21 cellular contexts compared by ENCODE assay signal in genomic region chr10:86962136-86962980, GRCh38. TPM values are rescaled to one million over a fixed set of nuclear protein-coding genes. Genes with fewer than 3 reads are reported as not detected.
DNase-seq lines count a peak whose midpoint lies in the region; ATAC-seq and TF ChIP-seq lines count a peak whose summit lies in the region.
"Had no signal": no experiment of that assay in that cellular context is flagged by ENCODE, and none has a peak within 500 bp of the region (broad histone marks: within the 10 kb centered on the region; RNA-seq: fewer than 3 reads in every experiment).

No MANE protein-coding gene starts in this region.

- no peak overlapping the region for H2AFZ ChIP-seq in OCI-LY3 (ENCODE audit: low read depth, low read length)

- H3K9me3 ChIP-seq in right atrium auricular region (no peaks in the 10 kb centered on the region), OCI-LY3 (ENCODE audit: insufficient read depth, low read length) (no peaks in the 10 kb centered on the region)
- H3K9me3 ChIP-seq: neutrophil, thyroid gland had no signal

- ATAC-seq in left cardiac atrium: no peak
- no peak for ATAC-seq in HG03442 (IDR thresholded peaks at IDR 0.05; ENCODE audit: unreplicated experiment)
- ATAC-seq in GM19467 (IDR thresholded peaks at IDR 0.05; ENCODE audit: unreplicated experiment): no peak
- ATAC-seq: left colon; SK-N-SH treated with all-trans-retinoic acid at 6 μM for 48 hours; stimulated activated memory B cell treated with anti-CD40 and anti-IgM and Interleukin-4, amounts not matched to agents 10 μg/mL and 1 μg/mL and 100 μg/mL, for 72 hours had no signal

- H3K36me3 ChIP-seq in right atrium auricular region (no peaks in the 10 kb centered on the region), OCI-LY3 (replicated peaks; ENCODE audit: low read depth, low read length) (peaks cover 14% of the 10 kb centered on the region)
- H3K36me3 ChIP-seq: neutrophil, thyroid gland had no signal

- H4K20me1 ChIP-seq in OCI-LY3 (ENCODE audit: insufficient read depth, low read length): no peaks in the 10 kb centered on the region

- intact Hi-C loops in left cardiac atrium (cut with DNase I): no loop called here

- peaks cover 38% of the 10 kb centered on the region for H3K79me2 ChIP-seq in OCI-LY3 (ENCODE audit: low read length)

- H3K27ac Mint-ChIP-seq in neural crest cell (ENCODE audit: unreplicated experiment): peak overlapping the region; percentile 88
- H3K27ac Mint-ChIP-seq: stimulated activated memory B cell treated with anti-CD40 and anti-IgM and Interleukin-4, amounts not matched to agents 10 μg/mL and 1 μg/mL and 100 μg/mL, for 72 hours had no signal

- no peaks in the 10 kb centered on the region for H3K36me3 Mint-ChIP-seq in neural crest cell (ENCODE audit: low read depth)
- H3K36me3 Mint-ChIP-seq: stimulated activated memory B cell treated with anti-CD40 and anti-IgM and Interleukin-4, amounts not matched to agents 10 μg/mL and 1 μg/mL and 100 μg/mL, for 72 hours had no signal

- peak overlapping the region; percentile 53 for H3K4me2 ChIP-seq in OCI-LY3 (ENCODE audit: low read length)

- H3K9ac ChIP-seq in OCI-LY3 (ENCODE audit: low read length): peak overlapping the region; percentile 100

- no peaks in the 10 kb centered on the region for H3K27me3 Mint-ChIP-seq in neural crest cell (ENCODE audit: low read depth)

- no peaks in the 10 kb centered on the region for H3K9me3 Mint-ChIP-seq in neural crest cell
- H3K9me3 Mint-ChIP-seq: stimulated activated memory B cell treated with anti-CD40 and anti-IgM and Interleukin-4, amounts not matched to agents 10 μg/mL and 1 μg/mL and 100 μg/mL, for 72 hours had no signal

- TF ChIP-seq CTCF in right atrium auricular region (IDR thresholded peaks at IDR 0.05): no peak
- no peak for TF ChIP-seq CTCF in OCI-LY3 (IDR thresholded peaks at IDR 0.05; ENCODE audit: low read depth, low read length)
- TF ChIP-seq CTCF in neural crest cell (conservative IDR thresholded peaks at IDR 0.05): no peak

- DNase-seq in right atrium auricular region (ENCODE audit: low spot score): peak; percentile 18
- no peak for DNase-seq in left cardiac atrium
- DNase-seq in neural crest cell (ENCODE audit: low read depth, low spot score): no peak
- peak; percentile 42 for DNase-seq in ureter (ENCODE audit: low spot score)
- DNase-seq in NCI-H526 treated with DMSO at 0.1 percent for 48 hours (lab: John Stamatoyannopoulos, UW): no peak
- DNase-seq: activated CD4-positive, CD25-positive, alpha-beta regulatory T cell; activated gamma-delta T cell; AML-193; Kasumi-1; NCI-H1105; NCI-H526; thyroid gland had no signal

- peaks cover 31% of the 10 kb centered on the region for H3K4me1 Mint-ChIP-seq in neural crest cell

- no peak overlapping the region for H3K4me3 Mint-ChIP-seq in neural crest cell
- H3K4me3 Mint-ChIP-seq: stimulated activated memory B cell treated with anti-CD40 and anti-IgM and Interleukin-4, amounts not matched to agents 10 μg/mL and 1 μg/mL and 100 μg/mL, for 72 hours had no signal

- H3K27me3 ChIP-seq in right atrium auricular region: no peaks in the 10 kb centered on the region
- no peaks in the 10 kb centered on the region for H3K27me3 ChIP-seq in OCI-LY3 (ENCODE audit: low read depth, low read length)
- H3K27me3 ChIP-seq: thyroid gland had no signal

- H3K27ac ChIP-seq in right atrium auricular region (no peak overlapping the region), OCI-LY3 (ENCODE audit: low read length) (peak overlapping the region; percentile 100)
- H3K27ac ChIP-seq: neutrophil, thyroid gland had no signal

- H3K4me3 ChIP-seq in right atrium auricular region: no peak overlapping the region
- no peak overlapping the region for H3K4me3 ChIP-seq in OCI-LY3 (ENCODE audit: low read length)
- H3K4me3 ChIP-seq: thyroid gland had no signal

- H3K4me1 ChIP-seq in right atrium auricular region (peaks cover 0 to 63% of the 10 kb centered on the region in 2 donors), OCI-LY3 (ENCODE audit: low read length) (peaks cover 82% of the 10 kb centered on the region)

RNA-seq across cellular contexts. Expression of gene SNCG, which starts 4.0 kb away (rescaled TPM):
- 10 to 100 TPM; 20.9 to 33.8 TPM for total RNA-seq in right atrium auricular region
- 10 to 100 TPM; 27.8 to 51.0 TPM for total RNA-seq in left cardiac atrium
- total RNA-seq in neural crest cell: 7.8 and 8.2 TPM in 2 replicates
- 706 TPM for total RNA-seq in ureter
- total RNA-seq: activated CD8-positive, alpha-beta memory T cell treated with anti-CD3 and anti-CD28 coated beads for 36 hours had no signal

RNA-seq across cellular contexts. Expression of gene MMRN2, which starts 4.9 kb away (rescaled TPM):
- total RNA-seq in right atrium auricular region (10 to 100 TPM; 57.0 to 81.3 TPM), left cardiac atrium (10 to 100 TPM; 38.6 to 62.1 TPM), neural crest cell (0.27 and 0.40 TPM in 2 replicates), ureter (99.0 TPM)
- total RNA-seq: activated CD8-positive, alpha-beta memory T cell treated with anti-CD3 and anti-CD28 coated beads for 36 hours had no signal

RNA-seq across cellular contexts. Expression of gene ADIRF, which starts 5.9 kb away (rescaled TPM):
- total RNA-seq in right atrium auricular region (100 to 1,000 TPM in 1 of 2 donors, 10 to 100 TPM in 1; 67.8 to 195 TPM), left cardiac atrium (100 to 1,000 TPM; 143 to 269 TPM), neural crest cell (not detected in 2 replicates), ureter (790 TPM)
- total RNA-seq: activated CD8-positive, alpha-beta memory T cell treated with anti-CD3 and anti-CD28 coated beads for 36 hours; Daoy had no signal

RNA-seq across cellular contexts. Expression of gene FAM25A, which starts 57.7 kb away (rescaled TPM):
- total RNA-seq in right atrium auricular region: not detected
- not detected for total RNA-seq in left cardiac atrium
- not detected in 2 replicates for total RNA-seq in neural crest cell
- not detected for total RNA-seq in ureter
- total RNA-seq: activated CD8-positive, alpha-beta memory T cell treated with anti-CD3 and anti-CD28 coated beads for 36 hours; Daoy; left colon; thyroid gland had no signal

Comparison
In these comparisons a context has a peak if more than half of its experiments do, and no peak if none do; other contexts are left out.
1. DNase-seq: peak in right atrium auricular region (single experiment) and ureter (single experiment); none in left cardiac atrium (single experiment), neural crest cell (single experiment) and NCI-H526 treated with DMSO at 0.1 percent for 48 hours (single experiment).
2. RNA of gene SNCG, which starts 4.0 kb away (total RNA-seq): 706 TPM in ureter (single experiment); 27.8 to 51.0 TPM in left cardiac atrium, 20.9 to 33.8 TPM in right atrium auricular region and 7.8 to 8.2 TPM in neural crest cell; every median in the first group is over 10 times any median in the second.
3. RNA of gene MMRN2, which starts 4.9 kb away (total RNA-seq): 99.0 TPM in ureter (single experiment), 57.0 to 81.3 TPM in right atrium auricular region and 38.6 to 62.1 TPM in left cardiac atrium; 0.27 to 0.40 TPM in neural crest cell; every median in the first group is over 10 times any median in the second.
4. RNA of gene ADIRF, which starts 5.9 kb away (total RNA-seq): 790 TPM in ureter (single experiment), 143 to 269 TPM in left cardiac atrium and 67.8 to 195 TPM in right atrium auricular region; not detected in neural crest cell; every median in the first group is over 10 times any median in the second.